Comparison of ENCODE assay signal across 7 cellular contexts in the genomic region with DNA sequence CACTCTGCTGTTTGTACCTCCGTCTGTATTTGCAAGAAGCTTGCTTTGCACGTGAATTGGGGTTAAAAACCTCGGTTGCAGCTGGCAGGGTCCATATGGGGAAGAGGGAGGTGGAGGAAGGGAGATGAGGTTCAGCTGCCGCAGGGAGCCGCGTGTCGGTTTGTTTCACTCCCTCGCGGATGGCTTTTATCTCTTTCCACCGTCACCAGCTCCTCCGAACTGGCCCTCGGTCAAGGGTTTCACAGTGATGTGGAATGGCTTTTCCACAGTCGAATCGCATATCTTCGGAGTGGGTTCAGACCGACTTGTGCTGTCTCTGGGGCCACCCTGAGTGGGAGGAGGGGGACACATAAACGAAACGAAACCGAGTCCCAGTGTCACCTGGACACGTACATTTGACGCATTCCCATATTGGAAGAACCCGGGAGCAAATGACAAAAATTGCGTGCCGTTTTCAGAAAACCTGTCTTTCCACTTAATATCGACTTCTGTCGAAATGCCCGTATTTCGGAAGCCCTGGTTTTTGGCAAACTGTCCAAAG. TPM values are rescaled to one million over a fixed set of nuclear protein-coding genes. Genes with fewer than 3 reads are reported as not detected.
DNase-seq lines count a peak whose midpoint lies in the region; ATAC-seq, FAIRE-seq and TF ChIP-seq lines count a peak whose summit lies in the region.

No MANE protein-coding gene starts in this region.

- H3K4me3 ChIP-seq in MG63 (peak overlapping the region; percentile 72), endothelial cell of umbilical vein (replicated peaks in 1 of 3; ENCODE audit: insufficient read depth in 1 of 3, low read depth in 1 of 3, low read length in 3 of 3) (peak overlapping the region; percentile 53 to 88 (median 82)), mucosa of descending colon (peak overlapping the region; percentile 42), thymus (ENCODE audit: low read length) (peak overlapping the region; percentile 59)

- no peak for TF ChIP-seq CTCF in GM10248 (IDR thresholded peaks at IDR 0.05; ENCODE audit: control extremely low read depth, extremely low read depth, low read depth, missing control alignments)
- TF ChIP-seq CTCF in endothelial cell of umbilical vein (IDR thresholded peaks at IDR 0.05; ENCODE audit: extremely low read depth in 1 of 2, insufficient read depth in 1 of 2, low read depth in 1 of 2, low read length in 2 of 2): no peak
- TF ChIP-seq CTCF in mucosa of descending colon (IDR thresholded peaks at IDR 0.05): no peak

- CTCF ChIA-PET in GM10248 (lab: Yijun Ruan, JAX): interaction anchor here (1.1 to 1.7 kb wide), 8 partner anchors 10 to 462 kb away, joined by 3 to 12 read pairs (median 4); no protein-coding TSS in a partner anchor
- CTCF ChIA-PET in endothelial cell of umbilical vein (lab: Charles Lee): interaction anchor here (0.9 to 1.5 kb wide), 4 partner anchors 38 to 235 kb away, joined by 4 to 8 read pairs (median 4); no protein-coding TSS in a partner anchor

- peak; percentile 15 for DNase-seq in GM10248 (ENCODE audit: extremely low spot score)
- peak; percentile 14 for DNase-seq in MG63
- peak; percentile 32 for DNase-seq in activated CD4-positive, alpha-beta T cell treated with anti-CD3 and anti-CD28 coated beads for 48 hours
- DNase-seq in endothelial cell of umbilical vein (ENCODE audit: low read depth, low spot score): peak; percentile 34
- DNase-seq in mucosa of descending colon: peak in 2 of 3 donors; percentile 46
- DNase-seq in NCI-H1048 (lab: John Stamatoyannopoulos, UW): no peak

- H3K27me3 ChIP-seq in MG63 (no peaks in the 10 kb centered on the region), endothelial cell of umbilical vein (ENCODE audit: control insufficient read depth in 2 of 2, insufficient read depth in 2 of 2, low read length in 2 of 2) (peaks cover 3 to 11% of the 10 kb centered on the region in 2 experiments), thymus (ENCODE audit: control insufficient read depth, insufficient read depth) (no peaks in the 10 kb centered on the region)

- POLR2A ChIA-PET in GM10248 (lab: Yijun Ruan, JAX) (no interaction called here), endothelial cell of umbilical vein (lab: Charles Lee) (no interaction called here)

- H3K27ac ChIP-seq in endothelial cell of umbilical vein (ENCODE audit: insufficient read depth, low read depth, low read length) (peak overlapping the region; percentile 70), thymus (ENCODE audit: low read depth) (peak overlapping the region; percentile 95)

- TSS peak; percentile 43 for BruUV-seq in endothelial cell of umbilical vein (replicated peaks; lab: Mats Ljungman, UMichigan)

- peak overlapping the region; percentile 97 for H3K4me2 ChIP-seq in endothelial cell of umbilical vein (ENCODE audit: insufficient read depth, low read length)

- H4K20me1 ChIP-seq in endothelial cell of umbilical vein (replicated peaks; ENCODE audit: control insufficient read depth, extremely low read depth, insufficient read depth, low read length): peaks cover 2% of the 10 kb centered on the region

- peak; percentile 54 for ATAC-seq in mucosa of descending colon

- H3K9me3 ChIP-seq in MG63 (no peaks in the 10 kb centered on the region), endothelial cell of umbilical vein (replicated peaks; ENCODE audit: control insufficient read depth, insufficient read depth, low read length) (no peaks in the 10 kb centered on the region), mucosa of descending colon (no peaks in the 10 kb centered on the region), thymus (ENCODE audit: control insufficient read depth) (no peaks in the 10 kb centered on the region)

- dilution Hi-C loops in endothelial cell of umbilical vein (cut with MboI; ENCODE audit: extremely low pct_ligation_motif_present, low sequenced_read_pairs): no loop called here

- H3K79me2 ChIP-seq in endothelial cell of umbilical vein (ENCODE audit: control insufficient read depth, insufficient read depth, low read length): peaks cover 40% of the 10 kb centered on the region

- WGBS in thymus: under 1% methylated on average over 28 of the region's 28 CpGs

- intact Hi-C loops in endothelial cell of umbilical vein (cut with micrococcal nuclease) (loop anchor here (2.0 to 10.0 kb wide), 2 partner anchors 309 to 543 kb away; partner anchors contain the start of gene NKAP), mucosa of descending colon (cut with DNase I, micrococcal nuclease) (no loop called here)

- no peak for FAIRE-seq in endothelial cell of umbilical vein (lab: Jason Lieb, UNC)

- no peak for TF ChIP-seq POLR2A in endothelial cell of umbilical vein (IDR thresholded peaks at IDR 0.05; ENCODE audit: low read depth, low read length)

- peak overlapping the region; percentile 13 for H2AFZ ChIP-seq in endothelial cell of umbilical vein (ENCODE audit: low read depth, low read length)

- peaks cover 11% of the 10 kb centered on the region for H3K4me1 ChIP-seq in endothelial cell of umbilical vein (ENCODE audit: control insufficient read depth, extremely low read depth, insufficient read depth, low read length)
- H3K4me1 ChIP-seq in mucosa of descending colon (ENCODE audit: low read depth): no peaks in the 10 kb centered on the region
- no peaks in the 10 kb centered on the region for H3K4me1 ChIP-seq in thymus (ENCODE audit: control insufficient read depth, insufficient read depth, low read length)

- no peaks in the 10 kb centered on the region for H3K9me1 ChIP-seq in endothelial cell of umbilical vein (replicated peaks; ENCODE audit: control insufficient read depth, extremely low read depth, insufficient read depth, low read length)

- H3K36me3 ChIP-seq in MG63: peaks cover 15% of the 10 kb centered on the region
- H3K36me3 ChIP-seq in endothelial cell of umbilical vein (ENCODE audit: control insufficient read depth in 2 of 2, extremely low read depth in 1 of 2, insufficient read depth in 2 of 2, low read length in 2 of 2): peaks cover 2 to 5% of the 10 kb centered on the region in 2 experiments
- no peaks in the 10 kb centered on the region for H3K36me3 ChIP-seq in mucosa of descending colon (ENCODE audit: low read depth)
- H3K36me3 ChIP-seq in thymus (ENCODE audit: control insufficient read depth, insufficient read depth): peaks cover 14% of the 10 kb centered on the region

- peak overlapping the region; percentile 86 for H3K9ac ChIP-seq in endothelial cell of umbilical vein (replicated peaks; ENCODE audit: extremely low read depth, insufficient read depth, low read length)

TF ChIP-seq in endothelial cell of umbilical vein, 7 proteins besides CTCF, POLR2A, EP300 and RAD21:
- TF ChIP-seq MYC (IDR thresholded peaks at IDR 0.05; ENCODE audit: low read depth, low read length): no peak
- TF ChIP-seq JUN (IDR thresholded peaks at IDR 0.05; ENCODE audit: borderline replicate concordance, insufficient read depth, insufficient read length, low read depth): no peak
- TF ChIP-seq POLR2AphosphoS5 (IDR thresholded peaks at IDR 0.05; ENCODE audit: insufficient read depth, low read depth, low read length): no peak
- no peak for TF ChIP-seq EZH2 (IDR thresholded peaks at IDR 0.05; ENCODE audit: borderline replicate concordance, low read depth, low read length, severe bottlenecking)
- no peak for TF ChIP-seq MAX (IDR thresholded peaks at IDR 0.05; ENCODE audit: insufficient read depth, insufficient read length)
- TF ChIP-seq GATA2 (IDR thresholded peaks at IDR 0.05; ENCODE audit: insufficient read depth, insufficient read length, low read depth, low read length): no peak
- no peak for TF ChIP-seq FOS (IDR thresholded peaks at IDR 0.05; ENCODE audit: borderline replicate concordance, insufficient read depth, low read length)

RNA-seq across cellular contexts. Expression of gene ZBTB33, which starts 0.9 kb away (rescaled TPM):
- 8.2 and 16.5 TPM in 2 replicates for total RNA-seq in MG63 (2014; rRNA removed; shearing (Covaris generic); ENCODE audit: low replicate concordance)
- total RNA-seq in endothelial cell of umbilical vein (16.3 and 16.6 TPM in 2 replicates), mucosa of descending colon (10 to 100 TPM; 10.2 to 12.5 (median 12.0) TPM)
- polyA plus RNA-seq in endothelial cell of umbilical vein (2.4 and 3.7 TPM in 2 replicates), thymus (11.8 TPM)
- polyA plus RNA-seq in endothelial cell of umbilical vein (2011; cell fraction: cytosol; rRNA removed): 3.9 and 4.0 TPM in 2 replicates
- polyA plus RNA-seq in endothelial cell of umbilical vein (2011; cell fraction: nucleus; rRNA removed): 3.8 and 4.0 TPM in 2 replicates
- polyA plus RNA-seq in endothelial cell of umbilical vein (2012): 12.7 and 15.6 TPM in 2 replicates
- 10.0 and 12.0 TPM in 2 replicates for polyA minus RNA-seq in endothelial cell of umbilical vein
- 14.4 TPM for polyA minus RNA-seq in endothelial cell of umbilical vein (2011; cell fraction: cytosol; rRNA and poly(A)+ RNA removed)
- polyA minus RNA-seq in endothelial cell of umbilical vein (2011; cell fraction: nucleus; rRNA and poly(A)+ RNA removed): 8.4 and 14.2 TPM in 2 replicates

RNA-seq across cellular contexts. Expression of gene TMEM255A, which starts 59.7 kb away (rescaled TPM):
- total RNA-seq in MG63 (2014; rRNA removed; shearing (Covaris generic); ENCODE audit: low replicate concordance): not detected in 2 replicates
- total RNA-seq in endothelial cell of umbilical vein: not detected in 2 replicates
- not detected in 2 replicates for polyA plus RNA-seq in endothelial cell of umbilical vein
- not detected in 2 replicates for polyA plus RNA-seq in endothelial cell of umbilical vein (2011; cell fraction: cytosol; rRNA removed)
- not detected in 2 replicates for polyA plus RNA-seq in endothelial cell of umbilical vein (2011; cell fraction: nucleus; rRNA removed)
- not detected in 2 replicates for polyA plus RNA-seq in endothelial cell of umbilical vein (2012)
- polyA minus RNA-seq in endothelial cell of umbilical vein: not detected in 2 replicates
- not detected for polyA minus RNA-seq in endothelial cell of umbilical vein (2011; cell fraction: cytosol; rRNA and poly(A)+ RNA removed)
- polyA minus RNA-seq in endothelial cell of umbilical vein (2011; cell fraction: nucleus; rRNA and poly(A)+ RNA removed): not detected in 2 replicates
- 1 to 10 TPM in 1 of 3 donors, under 1 TPM in 2; 0.49 to 3.7 (median 0.87) TPM for total RNA-seq in mucosa of descending colon
- polyA plus RNA-seq in thymus: 6.4 TPM
